8 cellular contexts compared by ENCODE assay signal in the genomic region with DNA sequence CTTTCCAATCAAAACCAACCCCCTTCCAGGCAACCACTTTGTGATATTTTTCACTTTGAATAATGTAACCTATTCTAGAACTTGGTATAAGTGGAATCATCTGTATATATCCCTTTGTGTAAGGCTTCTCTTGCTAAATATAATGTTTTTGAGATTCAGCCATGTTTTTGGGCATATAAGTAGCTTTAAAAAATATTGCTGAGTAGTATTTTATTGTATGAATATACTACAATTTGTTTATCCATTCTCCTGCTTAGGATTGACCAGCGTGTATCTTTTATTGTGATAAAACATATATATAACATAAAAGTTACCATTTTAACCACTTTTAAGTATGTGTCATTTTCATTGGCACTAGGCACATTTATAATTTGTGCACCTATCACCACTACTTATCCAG.
"Had no signal": no experiment of that assay in that cellular context is flagged by ENCODE, and none has a peak within 500 bp of the region (broad histone marks: within the 10 kb centered on the region; RNA-seq: fewer than 3 reads in every experiment).

No MANE protein-coding gene starts in this region.

- H3K4me3 ChIP-seq: GM12878 had no signal

- ATAC-seq: GM12878 had no signal

- DNase-seq: GDM1, GF-D8 had no signal

- FAIRE-seq: G401.6, GM12878, GM12891, GM12892, GM18507, GM19239 had no signal
